22 cellular contexts compared by ENCODE assay signal in the genomic region with DNA sequence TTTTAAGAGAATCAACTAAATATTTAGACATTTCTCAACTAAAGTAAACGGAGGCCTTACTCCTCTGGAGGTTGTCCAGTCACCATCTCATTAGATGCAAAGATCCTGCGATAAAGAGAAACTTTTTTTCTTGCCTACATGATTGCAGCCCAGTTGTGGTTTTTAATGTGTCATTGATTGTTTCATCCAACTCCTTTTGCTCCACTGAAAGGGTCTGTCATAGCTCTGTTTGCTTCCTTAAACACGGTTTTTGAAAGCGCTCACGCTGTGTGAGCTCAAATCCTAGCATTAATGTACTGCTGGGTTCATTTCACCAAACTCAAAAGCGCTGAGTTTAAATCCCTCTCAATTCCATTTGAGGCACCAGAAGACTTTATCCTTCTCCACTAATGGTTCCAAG. TPM values are rescaled to one million over a fixed set of nuclear protein-coding genes. Genes with fewer than 3 reads are reported as not detected.
DNase-seq lines count a peak whose midpoint lies in the region; ATAC-seq and TF ChIP-seq lines count a peak whose summit lies in the region.
"Had no signal": no experiment of that assay in that cellular context is flagged by ENCODE, and none has a peak within 500 bp of the region (broad histone marks: within the 10 kb centered on the region; RNA-seq: fewer than 3 reads in every experiment).

No MANE protein-coding gene starts in this region.

- H3K4ac ChIP-seq in mesenchymal stem cell (ENCODE audit: low read depth in 1 of 2, low read length in 2 of 2), result no peak overlapping the region

- H3K14ac ChIP-seq in mesenchymal stem cell (ENCODE audit: low read length in 2 of 2), result no peak overlapping the region

- TF ChIP-seq CTCF in Panc1 (IDR thresholded peaks at IDR 0.05) (no peak), brain (conservative IDR thresholded peaks at IDR 0.05) (no peak), OCI-LY7 (conservative IDR thresholded peaks at IDR 0.05; ENCODE audit: low read length) (no peak), esophagus squamous epithelium (IDR thresholded peaks at IDR 0.05) (no peak)

- no peak overlapping the region for H4K8ac ChIP-seq in mesenchymal stem cell (ENCODE audit: low read length)

- H3K27ac ChIP-seq in Panc1 (ENCODE audit: low read length) (peak overlapping the region; percentile 42; the same call in 1 of the 2 replicates), mesenchymal stem cell (ENCODE audit: low read length, poor library complexity, severe bottlenecking) (no peak overlapping the region), OCI-LY7 (ENCODE audit: low read depth, low read length, poor library complexity, severe bottlenecking) (no peak overlapping the region), esophagus squamous epithelium (peak overlapping the region in 1 of 4 donors; percentile 3)
- H3K27ac ChIP-seq: BLaER1 treated with 17β-estradiol and CSF1 and Interleukin-3, amounts not matched to agents 10 nM and 100 nM; heart left ventricle; left lung; right lobe of liver; SJCRH30; thoracic aorta; vagina had no signal

- no peaks in the 10 kb centered on the region for H3K36me3 ChIP-seq in Panc1 (ENCODE audit: control insufficient read depth, insufficient read depth, low read length)
- no peaks in the 10 kb centered on the region for H3K36me3 ChIP-seq in mesenchymal stem cell (ENCODE audit: control insufficient read depth in 1 of 2, insufficient read depth in 2 of 2, low read depth in 1 of 2, low read length in 2 of 2)
- H3K36me3 ChIP-seq in OCI-LY7 (ENCODE audit: insufficient read depth, low read length), result no peaks in the 10 kb centered on the region
- H3K36me3 ChIP-seq in esophagus squamous epithelium, result no peaks in the 10 kb centered on the region
- H3K36me3 ChIP-seq: BLaER1 treated with 17β-estradiol and CSF1 and Interleukin-3, amounts not matched to agents 10 nM and 100 nM; heart left ventricle; left lung; right lobe of liver; SJCRH30; thoracic aorta; vagina had no signal

- no peak overlapping the region for H2BK15ac ChIP-seq in mesenchymal stem cell (ENCODE audit: low read depth, poor library complexity, severe bottlenecking)

- BruUV-seq in Panc1 (replicated peaks; lab: Mats Ljungman, UMichigan), result no TSS peak
- BruUV-seq in OCI-LY7 (replicated peaks; lab: Mats Ljungman, UMichigan), result no TSS peak

- H3K36me3 Mint-ChIP-seq in brain, result no peaks in the 10 kb centered on the region
- H3K36me3 Mint-ChIP-seq: natural killer cell treated with Interleukin-12 subunit alpha and Interleukin-12 subunit beta and Interleukin-15 and Interleukin-18, amount 100 ng/mL, for 72 hours had no signal

- no peaks in the 10 kb centered on the region for H4K20me1 ChIP-seq in OCI-LY7 (ENCODE audit: insufficient read depth, low read length)
- H4K20me1 ChIP-seq: BLaER1 treated with 17β-estradiol and CSF1 and Interleukin-3, amounts not matched to agents 10 nM and 100 nM had no signal

- no peak overlapping the region for H2BK12ac ChIP-seq in mesenchymal stem cell (ENCODE audit: low read length in 2 of 2)

- no peak overlapping the region for H2BK120ac ChIP-seq in mesenchymal stem cell (ENCODE audit: low read depth, low read length)

- H2BK5ac ChIP-seq in mesenchymal stem cell (ENCODE audit: low read depth, low read length, poor library complexity, severe bottlenecking), result no peak overlapping the region

- H3K27ac Mint-ChIP-seq in brain, result peak overlapping the region in 3 of 5 experiments; percentile 52 to 85 (median 64)
- H3K27ac Mint-ChIP-seq: activated CD4-positive, alpha-beta T cell treated with anti-CD3 and anti-CD28 coated beads, Interleukin-2, amount 10 ng/mL, durations not matched to agents 24 days and 14 days; activated naive CD4-positive, alpha-beta T cell treated with anti-CD3 and anti-CD28 coated beads for 36 hours; activated T-cell treated with anti-CD3 and anti-CD28 coated beads, Interleukin-2, amount 50 U/mL, for 72 hours; natural killer cell treated with Interleukin-12 subunit alpha and Interleukin-12 subunit beta and Interleukin-15 and Interleukin-18, amount 100 ng/mL, for 72 hours; T-helper 17 cell had no signal

- no peak overlapping the region for H3K9ac ChIP-seq in mesenchymal stem cell (ENCODE audit: low read length)
- H3K9ac ChIP-seq: BLaER1 treated with 17β-estradiol and CSF1 and Interleukin-3, amounts not matched to agents 10 nM and 100 nM had no signal

- no peak overlapping the region for H3K4me2 ChIP-seq in mesenchymal stem cell (ENCODE audit: low read length, poor library complexity, severe bottlenecking)
- no peak overlapping the region for H3K4me2 ChIP-seq in OCI-LY7 (ENCODE audit: low read length)

- peaks cover 0 to 2% (median 0%) of the 10 kb centered on the region in 5 experiments for H3K9me3 Mint-ChIP-seq in brain
- H3K9me3 Mint-ChIP-seq: activated CD4-positive, alpha-beta T cell treated with anti-CD3 and anti-CD28 coated beads, Interleukin-2, amount 10 ng/mL, durations not matched to agents 24 days and 14 days; activated naive CD4-positive, alpha-beta T cell treated with anti-CD3 and anti-CD28 coated beads for 36 hours; activated T-cell treated with anti-CD3 and anti-CD28 coated beads, Interleukin-2, amount 50 U/mL, for 72 hours; natural killer cell treated with Interleukin-12 subunit alpha and Interleukin-12 subunit beta and Interleukin-15 and Interleukin-18, amount 100 ng/mL, for 72 hours had no signal

- H3K18ac ChIP-seq in mesenchymal stem cell (ENCODE audit: low read depth in 1 of 2, low read length in 2 of 2), result peak overlapping the region in 1 of 2 experiments; percentile 42

- intact Hi-C loops in Panc1 (cut with micrococcal nuclease; ENCODE audit: unreplicated experiment) (loop anchor here (1.0 to 10.0 kb wide), 4 partner anchors 63 to 318 kb away; a partner anchor contains a TSS), OCI-LY7 (cut with micrococcal nuclease; ENCODE audit: unreplicated experiment) (loop anchor here (1.0 to 2.0 kb wide), 3 partner anchors 197 to 318 kb away; no protein-coding TSS in a partner anchor), esophagus squamous epithelium (cut with DNase I) (loop anchor here (5.0 kb wide), 1 partner anchor 317 kb away; no protein-coding TSS in a partner anchor)

- peaks cover 44% of the 10 kb centered on the region for H3K4me1 Mint-ChIP-seq in brain

- H3K9me3 ChIP-seq in Panc1 (ENCODE audit: control insufficient read depth, insufficient read depth, low read depth, low read length), result no peaks in the 10 kb centered on the region
- H3K9me3 ChIP-seq in mesenchymal stem cell (ENCODE audit: control insufficient read depth, low read length), result no peaks in the 10 kb centered on the region
- no peaks in the 10 kb centered on the region for H3K9me3 ChIP-seq in OCI-LY7 (ENCODE audit: low read length)
- no peaks in the 10 kb centered on the region for H3K9me3 ChIP-seq in esophagus squamous epithelium
- H3K9me3 ChIP-seq: BLaER1 treated with 17β-estradiol and CSF1 and Interleukin-3, amounts not matched to agents 10 nM and 100 nM; heart left ventricle; left lung; right lobe of liver; SJCRH30; thoracic aorta; vagina had no signal

- H3K4me3 ChIP-seq in Panc1 (ENCODE audit: low read depth in 2 of 2, low read length in 2 of 2) (no peak overlapping the region), mesenchymal stem cell (ENCODE audit: insufficient read depth in 1 of 2, low read depth in 1 of 2, low read length in 2 of 2) (no peak overlapping the region), OCI-LY7 (ENCODE audit: low read depth, low read length, poor library complexity, severe bottlenecking) (no peak overlapping the region), esophagus squamous epithelium (no peak overlapping the region)
- H3K4me3 ChIP-seq: BLaER1 treated with 17β-estradiol and CSF1 and Interleukin-3, amounts not matched to agents 10 nM and 100 nM; heart left ventricle; left lung; right lobe of liver; SJCRH30; thoracic aorta; vagina had no signal

- no peak overlapping the region for H2AFZ ChIP-seq in mesenchymal stem cell (ENCODE audit: low read depth, low read length)
- H2AFZ ChIP-seq in OCI-LY7 (ENCODE audit: low read length), result no peak overlapping the region

- ATAC-seq in Panc1, result 0 out of 2 replicates have a peak, but pooled peaks have one; percentile 4

- CTCF ChIA-PET in Panc1 (lab: Charles Lee) (interaction anchor here (0.6 to 2.0 kb wide), 3 partner anchors 13 to 299 kb away, joined by 3 to 7 read pairs (median 3); no protein-coding TSS in a partner anchor), OCI-LY7 (lab: Charles Lee; ENCODE audit: unreplicated experiment) (no interaction called here)

- H3K27me3 ChIP-seq in Panc1 (ENCODE audit: control insufficient read depth, insufficient read depth, low read length) (no peaks in the 10 kb centered on the region), mesenchymal stem cell (ENCODE audit: control insufficient read depth in 1 of 2, insufficient read depth in 1 of 2, low read length in 2 of 2) (peaks cover 0 to 10% of the 10 kb centered on the region in 2 experiments), esophagus squamous epithelium (peaks cover 0 to 21% (median 0%) of the 10 kb centered on the region in 4 donors)
- H3K27me3 ChIP-seq: right lobe of liver, SJCRH30, vagina had no signal

- peak overlapping the region; percentile 68 for H2AK5ac ChIP-seq in mesenchymal stem cell (ENCODE audit: low read length, severe bottlenecking)

- no peaks in the 10 kb centered on the region for H3K79me2 ChIP-seq in OCI-LY7 (ENCODE audit: insufficient read depth, low read depth, low read length)

- no peaks in the 10 kb centered on the region for H3K9me2 ChIP-seq in OCI-LY7 (ENCODE audit: insufficient read depth, low read length)

- peak; percentile 90 for DNase-seq in EH (ENCODE audit: low read depth)
- DNase-seq in Panc1 (ENCODE audit: low read depth, low spot score), result no peak
- peak; percentile 88 for DNase-seq in mesenchymal stem cell
- DNase-seq in NK-92 treated with Interleukin-12 subunit alpha and Interleukin-12 subunit beta, amount 100 ng/mL, for 24 hours (lab: John Stamatoyannopoulos, UW), result no peak
- DNase-seq in A172 (ENCODE audit: low spot score), result no peak
- no peak for DNase-seq in OCI-LY7 (ENCODE audit: low spot score)
- no peak for DNase-seq in esophagus squamous epithelium (lab: John Stamatoyannopoulos, UW)
- DNase-seq: left lung had no signal

- H3K79me1 ChIP-seq in mesenchymal stem cell (replicated peaks; ENCODE audit: low read length, poor library complexity, severe bottlenecking), result no peaks in the 10 kb centered on the region

- peak overlapping the region in 3 of 5 experiments; percentile 26 to 45 (median 30) for H3K4me3 Mint-ChIP-seq in brain
- H3K4me3 Mint-ChIP-seq: activated CD4-positive, alpha-beta T cell treated with anti-CD3 and anti-CD28 coated beads, Interleukin-2, amount 10 ng/mL, durations not matched to agents 24 days and 14 days; activated naive CD4-positive, alpha-beta T cell treated with anti-CD3 and anti-CD28 coated beads for 36 hours; natural killer cell treated with Interleukin-12 subunit alpha and Interleukin-12 subunit beta and Interleukin-15 and Interleukin-18, amount 100 ng/mL, for 72 hours had no signal

- POLR2A ChIA-PET in Panc1 (lab: Charles Lee) (no interaction called here), OCI-LY7 (lab: Charles Lee) (interaction anchor here (0.7 to 1.0 kb wide), 4 partner anchors 8 to 690 kb away, joined by 3 read pairs; no protein-coding TSS in a partner anchor)

- H4K91ac ChIP-seq in mesenchymal stem cell (ENCODE audit: low read length), result no peak overlapping the region

- TF ChIP-seq POLR2A in esophagus squamous epithelium (IDR thresholded peaks at IDR 0.05), result no peak

- H3K4me1 ChIP-seq in Panc1 (ENCODE audit: control insufficient read depth, insufficient read depth, low read length) (peaks cover 10% of the 10 kb centered on the region; the same call in 1 of the 2 replicates), mesenchymal stem cell (ENCODE audit: control insufficient read depth, insufficient read depth, low read depth, low read length) (peaks cover 4% of the 10 kb centered on the region), OCI-LY7 (ENCODE audit: insufficient read depth, low read length, poor library complexity, severe bottlenecking) (no peaks in the 10 kb centered on the region), esophagus squamous epithelium (peaks cover 0 to 30% (median 5%) of the 10 kb centered on the region in 3 donors)
- H3K4me1 ChIP-seq: right lobe of liver, vagina had no signal

- 41% methylated on average over 4 of the region's 6 CpGs for WGBS in mesenchymal stem cell
- 70 to 73% methylated on average over 6 of the region's 6 CpGs for WGBS in esophagus squamous epithelium, 2 donors

- in situ Hi-C loops in Panc1 (cut with HindIII; ENCODE audit: low pct_unique_long_range_greater_than_20kb, low sequenced_read_pairs), result no loop called here

- no peak overlapping the region for H3K23ac ChIP-seq in mesenchymal stem cell (ENCODE audit: low read length in 2 of 2)

- H3K27me3 Mint-ChIP-seq in brain, result peaks cover 14% of the 10 kb centered on the region

RNA-seq across cellular contexts. Expression of a gene that starts 53.5 kb away (rescaled TPM):
- total RNA-seq in Panc1 (2021; ENCODE audit: unreplicated experiment) (4.8 TPM), OCI-LY7 (2022) (not detected in 2 replicates), esophagus squamous epithelium (1 to 10 TPM in 1 of 4 donors, under 1 TPM in 1, not detected in 2; 0.23 to 6.1 TPM)
- 1.3 TPM for polyA plus RNA-seq in Panc1 (2012; ENCODE audit: insufficient read length)
- not detected for polyA plus RNA-seq in brain (ENCODE audit: insufficient read depth, low read depth, low replicate concordance)
- polyA plus RNA-seq in mesenchymal stem cell (2013, experiment 1 of 2), result 6.9 TPM
- 6.9 TPM for polyA plus RNA-seq in mesenchymal stem cell (2013, experiment 2 of 2)
- total RNA-seq in A172 (2014; rRNA removed; shearing (Covaris generic)), result 0.19 TPM in 1 of 2 replicates, not detected in the other
- total RNA-seq in OCI-LY7 (2014; rRNA removed; shearing (Covaris generic)), result 0.08 TPM in 1 of 2 replicates, not detected in the other
- total RNA-seq: activated CD4-positive, alpha-beta T cell treated with anti-CD3 and anti-CD28 coated beads, Interleukin-2, amount 10 ng/mL, durations not matched to agents 24 days and 14 days; activated naive CD4-positive, alpha-beta T cell treated with anti-CD3 and anti-CD28 coated beads for 36 hours; activated T-cell treated with anti-CD3 and anti-CD28 coated beads, Interleukin-2, amount 50 U/mL, for 72 hours; dermis microvascular lymphatic vessel endothelial cell; MCF 10A; natural killer cell treated with Interleukin-12 subunit alpha and Interleukin-12 subunit beta and Interleukin-15 and Interleukin-18, amount 100 ng/mL, for 72 hours; right lobe of liver; T-helper 17 cell; vagina had no signal

Comparison
In these comparisons a context has a peak if more than half of its experiments do, and no peak if none do; other contexts are left out.
1. DNase-seq: peak in EH (single experiment) and mesenchymal stem cell (single experiment); none in Panc1 (single experiment), NK-92 treated with Interleukin-12 subunit alpha and Interleukin-12 subunit beta, amount 100 ng/mL, for 24 hours (single experiment), A172 (single experiment), OCI-LY7 (single experiment) and esophagus squamous epithelium (single experiment).